In the genomic region with DNA sequence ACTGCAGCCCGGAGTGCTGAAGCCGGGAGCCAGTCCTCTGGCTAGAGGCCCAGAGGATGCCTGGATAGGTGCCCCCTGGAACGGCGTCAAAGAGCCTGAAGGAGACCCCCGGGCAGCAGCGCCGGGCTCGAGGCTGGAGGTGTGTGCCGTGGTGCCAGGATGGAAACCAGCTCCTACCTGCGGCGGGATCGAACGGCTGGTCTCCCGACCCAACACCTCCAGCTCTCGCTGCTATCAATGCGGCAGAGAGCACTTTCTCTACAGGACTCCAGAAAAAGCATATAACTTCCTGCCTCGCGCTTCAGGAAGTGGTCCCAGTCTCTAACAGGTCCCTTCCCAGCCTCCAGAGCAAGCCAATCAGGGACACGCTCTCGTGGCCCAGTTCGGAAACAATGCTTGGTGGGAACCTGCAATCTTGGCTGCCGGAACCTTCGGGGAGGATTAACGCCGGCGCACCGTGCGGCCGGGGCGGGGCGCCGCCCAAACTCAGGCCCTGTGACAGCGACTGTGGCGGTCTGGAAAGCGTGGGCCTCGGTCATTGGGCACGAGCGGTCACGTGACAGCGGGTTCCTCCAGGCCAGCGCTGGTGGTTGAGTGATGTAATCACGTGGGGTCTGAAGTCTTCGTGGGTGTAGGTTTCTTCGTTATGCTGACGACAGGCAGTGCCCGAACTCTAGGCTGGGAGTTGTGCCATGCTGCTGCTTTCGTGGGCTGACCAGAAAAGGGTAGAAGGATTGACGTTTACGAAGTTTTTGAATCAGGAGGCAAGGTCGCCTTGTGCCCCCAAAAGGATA, we compare ENCODE assay signal across 8 cellular contexts. TPM values are rescaled to one million over a fixed set of nuclear protein-coding genes. Genes with fewer than 3 reads are reported as not detected.
DNase-seq lines count a peak whose midpoint lies in the region; ATAC-seq lines count a peak whose summit lies in the region.

A gene (minus strand): TSS at position 281 of the 794 bp plus-strand sequence. CDS start 430 bp downstream, outside the sequence.

- H3K36me3 ChIP-seq in effector memory CD4-positive, alpha-beta T cell (ENCODE audit: control insufficient read depth, insufficient read depth, low read length): no peaks in the 10 kb centered on the region

- peaks cover 26% of the 10 kb centered on the region for H3K4me1 ChIP-seq in effector memory CD4-positive, alpha-beta T cell (ENCODE audit: control insufficient read depth, insufficient read depth, low read length, poor library complexity, severe bottlenecking)

- peak; percentile 91 for ATAC-seq in GM21360 (IDR thresholded peaks at IDR 0.05; ENCODE audit: unreplicated experiment)

- peak within 1 kb of the TSS; percentile 86 for H3K27ac ChIP-seq in effector memory CD4-positive, alpha-beta T cell (ENCODE audit: insufficient read depth, low read length, poor library complexity, severe bottlenecking)

- DNase-seq in COLO668 (lab: John Stamatoyannopoulos, UW; ENCODE audit: unreplicated experiment) (peak; percentile 94), HT1080 (ENCODE audit: low read depth) (peak; percentile 100), NOMO-1 treated with DMSO at 0.1 percent for 48 hours (lab: John Stamatoyannopoulos, UW; ENCODE audit: unreplicated experiment) (peak; percentile 100), lung microvascular endothelial cell (ENCODE audit: low read depth in 2 of 2) (peak; percentile 100)
- peak; percentile 98 for DNase-seq in activated CD8-positive, alpha-beta memory T cell treated with anti-CD3 and anti-CD28 coated beads for 4 hours (ENCODE audit: low read depth in 2 of 2)
- DNase-seq in effector memory CD4-positive, alpha-beta T cell: peak; percentile 98 to 99 (median 99)
- peak; percentile 94 to 98 (median 97) for DNase-seq in stimulated activated CD4-positive, alpha-beta T cell treated with anti-CD3 and anti-CD28 coated beads, TNF-alpha, amount 100 ng/mL, for 48 hours (ENCODE audit: low read depth in 3 of 3)

- no peaks in the 10 kb centered on the region for H3K27me3 ChIP-seq in effector memory CD4-positive, alpha-beta T cell (replicated peaks; ENCODE audit: control insufficient read depth, insufficient read depth, low read length, poor library complexity, severe bottlenecking)

- H3K4me3 ChIP-seq in effector memory CD4-positive, alpha-beta T cell (ENCODE audit: insufficient read depth, low read depth, low read length, poor library complexity, severe bottlenecking): peak within 1 kb of the TSS; percentile 90

- no peaks in the 10 kb centered on the region for H3K9me3 ChIP-seq in effector memory CD4-positive, alpha-beta T cell (ENCODE audit: control insufficient read depth, low read length)

RNA-seq across cellular contexts. Expression of the gene that starts here (rescaled TPM):
- 34.1 and 36.3 TPM in 2 replicates for total RNA-seq in HT1080 (2014; rRNA removed; shearing (Covaris generic))
- 21.0 and 27.2 TPM in 2 replicates for polyA plus RNA-seq in HT1080 (2015; cell fraction: cytosol; rRNA removed)
- 63.5 and 68.0 TPM in 2 replicates for polyA plus RNA-seq in HT1080 (2015; cell fraction: nucleus; rRNA removed)
- total RNA-seq in lung microvascular endothelial cell: 10.9 and 15.7 TPM in 2 replicates

Comparison
In these comparisons a context has a peak if more than half of its experiments do, and no peak if none do; other contexts are left out.
1. Peak in every context shown above with its lines: DNase-seq, ATAC-seq, H3K4me3 ChIP-seq and H3K27ac ChIP-seq.